Comparison of ENCODE assay signal across 8 cellular contexts in the genomic region with DNA sequence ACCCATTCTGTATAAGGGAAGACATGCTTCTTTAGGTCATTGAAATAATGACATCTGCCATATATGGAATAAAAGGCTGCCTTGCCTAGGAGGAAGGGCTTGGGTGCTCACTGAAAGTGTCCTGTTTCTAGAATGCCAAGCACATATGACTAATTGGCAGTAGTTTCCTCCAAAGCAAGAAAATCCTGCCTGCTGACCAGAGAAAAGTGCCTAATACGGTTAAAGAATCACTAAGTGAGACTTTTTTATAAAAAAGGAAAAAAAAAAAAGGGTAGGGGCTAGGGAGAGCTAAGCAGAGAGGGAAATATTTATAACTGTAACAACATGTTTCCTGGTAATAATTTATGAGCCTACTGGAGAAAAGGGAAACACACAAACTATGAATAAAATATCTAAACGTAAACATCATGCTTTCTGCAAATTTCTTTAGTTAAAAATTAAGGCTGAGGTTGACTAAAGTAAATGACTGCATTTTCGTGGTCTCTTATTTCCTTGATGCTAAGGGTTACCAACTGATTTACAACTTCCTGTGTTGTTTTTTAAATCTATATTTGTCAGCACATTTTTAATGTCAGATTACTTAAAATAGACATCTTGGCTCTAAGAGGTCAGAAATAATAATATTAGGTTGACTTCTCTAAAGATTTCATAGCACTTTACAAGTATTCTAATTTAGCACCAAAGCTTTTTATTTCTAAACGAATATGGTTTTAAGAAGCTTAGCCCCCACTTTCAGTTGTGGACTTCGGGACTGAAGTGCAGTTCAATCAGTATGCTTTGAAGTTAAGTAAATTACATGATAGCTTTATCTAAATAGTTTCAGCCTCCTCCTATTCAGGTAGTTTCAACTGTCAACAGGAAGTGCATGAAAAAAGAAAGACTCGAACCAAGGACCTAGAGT.
DNase-seq lines count a peak whose midpoint lies in the region; ATAC-seq, FAIRE-seq and TF ChIP-seq lines count a peak whose summit lies in the region.

No MANE protein-coding gene starts in this region.

- H3K4me1 Mint-ChIP-seq in astrocyte (ENCODE audit: low read depth, unreplicated experiment): peaks cover 32% of the 10 kb centered on the region

- in situ Hi-C loops in ACHN (cut with HindIII; ENCODE audit: low pct_ligation_motif_present, low pct_unique_long_range_greater_than_20kb, low sequenced_read_pairs): loop anchor here (25.0 kb wide), 1 partner anchor 160 kb away; the partner anchor contains the start of gene ARID5B

- peak; percentile 82 for FAIRE-seq in astrocyte (lab: Jason Lieb, UNC)

- H3K9ac ChIP-seq in astrocyte (ENCODE audit: low read length): no peak overlapping the region

- no peaks in the 10 kb centered on the region for H3K27me3 Mint-ChIP-seq in astrocyte (ENCODE audit: low read depth, unreplicated experiment)

- peak overlapping the region; percentile 92 for H3K27ac Mint-ChIP-seq in astrocyte (ENCODE audit: unreplicated experiment)

- peak overlapping the region; percentile 43 for H2AFZ ChIP-seq in astrocyte (ENCODE audit: low read depth, low read length)

- no peaks in the 10 kb centered on the region for H3K9me3 Mint-ChIP-seq in astrocyte (ENCODE audit: unreplicated experiment)

- H3K79me2 ChIP-seq in astrocyte (ENCODE audit: insufficient read depth, low read length): no peaks in the 10 kb centered on the region

- H3K4me2 ChIP-seq in astrocyte (ENCODE audit: low read length): peak overlapping the region; percentile 50

- H3K27me3 ChIP-seq in astrocyte (ENCODE audit: insufficient read depth, low read length): no peaks in the 10 kb centered on the region
- H3K27me3 ChIP-seq in muscle layer of duodenum (ENCODE audit: low read depth, low read length): no peaks in the 10 kb centered on the region
- H3K27me3 ChIP-seq in effector memory CD4-positive, alpha-beta T cell (replicated peaks; ENCODE audit: control insufficient read depth, insufficient read depth, low read length, poor library complexity, severe bottlenecking): no peaks in the 10 kb centered on the region

- H3K27ac ChIP-seq in astrocyte (ENCODE audit: low read depth, low read length) (peak overlapping the region; percentile 25), muscle layer of duodenum (ENCODE audit: low read length) (peak overlapping the region; percentile 60)
- no peak overlapping the region for H3K27ac ChIP-seq in effector memory CD4-positive, alpha-beta T cell (ENCODE audit: insufficient read depth, low read length, poor library complexity, severe bottlenecking)

- ATAC-seq in GM19324 (IDR thresholded peaks at IDR 0.05; ENCODE audit: low FRiP score, unreplicated experiment): peak; percentile 49

- H3K9me3 ChIP-seq in astrocyte (ENCODE audit: insufficient read depth, low read depth, low read length) (no peaks in the 10 kb centered on the region), muscle layer of duodenum (ENCODE audit: control insufficient read depth in 1 of 2, low read length in 2 of 2) (no peaks in the 10 kb centered on the region)
- no peaks in the 10 kb centered on the region for H3K9me3 ChIP-seq in effector memory CD4-positive, alpha-beta T cell (ENCODE audit: control insufficient read depth, low read length)

- no peaks in the 10 kb centered on the region for H4K20me1 ChIP-seq in astrocyte (ENCODE audit: insufficient read depth, low read length)

- no peaks in the 10 kb centered on the region for H3K36me3 Mint-ChIP-seq in astrocyte (ENCODE audit: low read depth, unreplicated experiment)

- no peak overlapping the region for H3K4me3 Mint-ChIP-seq in astrocyte (ENCODE audit: unreplicated experiment)

- H3K36me3 ChIP-seq in astrocyte (ENCODE audit: insufficient read depth, low read length) (no peaks in the 10 kb centered on the region), muscle layer of duodenum (ENCODE audit: control insufficient read depth in 1 of 2, insufficient read depth in 2 of 2, low read length in 2 of 2) (no peaks in the 10 kb centered on the region)
- H3K36me3 ChIP-seq in effector memory CD4-positive, alpha-beta T cell (ENCODE audit: control insufficient read depth, insufficient read depth, low read length): no peaks in the 10 kb centered on the region

- peaks cover 23% of the 10 kb centered on the region for H3K4me1 ChIP-seq in astrocyte (ENCODE audit: insufficient read depth, low read length)
- peaks cover 11 to 18% of the 10 kb centered on the region in 2 donors for H3K4me1 ChIP-seq in muscle layer of duodenum (ENCODE audit: control insufficient read depth in 1 of 2, insufficient read depth in 2 of 2, low read length in 2 of 2)
- peaks cover 14% of the 10 kb centered on the region for H3K4me1 ChIP-seq in effector memory CD4-positive, alpha-beta T cell (ENCODE audit: control insufficient read depth, insufficient read depth, low read length, poor library complexity, severe bottlenecking)

- no peak for TF ChIP-seq CTCF in astrocyte (IDR thresholded peaks at IDR 0.05; ENCODE audit: insufficient read depth, low read depth, low read length)

- DNase-seq in ACHN: peak; percentile 85
- peak; percentile 37 for DNase-seq in HPDE6-E6E7 (ENCODE audit: extremely low spot score)
- DNase-seq in astrocyte (ENCODE audit: low read depth): peak; percentile 61
- no peak for DNase-seq in NCI-H1694 (lab: John Stamatoyannopoulos, UW)
- DNase-seq in OCI-M2 (lab: John Stamatoyannopoulos, UW; ENCODE audit: unreplicated experiment): no peak
- no peak for DNase-seq in effector memory CD4-positive, alpha-beta T cell

- H3K4me3 ChIP-seq in astrocyte (ENCODE audit: insufficient read depth, low read depth, low read length): no peak overlapping the region
- H3K4me3 ChIP-seq in muscle layer of duodenum (ENCODE audit: low read depth in 1 of 2, low read length in 2 of 2): peak overlapping the region in 1 of 2 donors; percentile 18
- no peak overlapping the region for H3K4me3 ChIP-seq in effector memory CD4-positive, alpha-beta T cell (ENCODE audit: insufficient read depth, low read depth, low read length, poor library complexity, severe bottlenecking)

Comparison
In these comparisons a context has a peak if more than half of its experiments do, and no peak if none do; other contexts are left out.
1. DNase-seq: peak in ACHN (single experiment), HPDE6-E6E7 (single experiment) and astrocyte (single experiment); none in NCI-H1694 (single experiment), OCI-M2 (single experiment) and effector memory CD4-positive, alpha-beta T cell (0 of 3).